10 cellular contexts compared by ENCODE assay signal in the genomic region with DNA sequence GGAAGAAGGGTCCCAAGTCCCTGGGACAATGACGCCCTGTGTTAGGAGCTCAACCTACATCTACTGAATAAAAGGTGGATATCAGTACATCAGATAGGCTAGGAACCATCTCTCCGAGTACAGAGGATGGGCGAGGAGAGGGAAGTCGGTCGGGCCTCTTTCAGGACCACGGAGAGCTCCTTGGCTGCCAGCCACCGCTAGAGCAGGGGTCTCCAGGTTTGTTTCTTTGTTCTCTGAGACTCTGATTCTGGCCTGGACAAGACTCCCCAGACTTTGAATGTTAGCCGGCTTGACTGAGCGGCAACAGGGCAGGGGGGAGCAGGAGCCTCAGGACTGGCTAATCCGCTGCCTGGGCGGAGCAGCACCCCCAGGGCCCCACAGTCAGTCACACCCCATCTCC.
A peak's percentile ranks its signal among the peaks of the same experiment; 100 is the strongest.
DNase-seq lines count a peak whose midpoint lies in the region; ATAC-seq and TF ChIP-seq lines count a peak whose summit lies in the region.
"Had no signal": no experiment of that assay in that cellular context is flagged by ENCODE, and none has a peak within 500 bp of the region (broad histone marks: within the 10 kb centered on the region; RNA-seq: fewer than 3 reads in every experiment).

No MANE protein-coding gene starts in this region.

- H3K4me1 ChIP-seq in Caco-2 (peaks cover 4% of the 10 kb centered on the region), GM23248 (ENCODE audit: insufficient read depth) (peaks cover 13% of the 10 kb centered on the region)
- peaks cover 13% of the 10 kb centered on the region for H3K4me1 ChIP-seq in effector memory CD4-positive, alpha-beta T cell (ENCODE audit: control insufficient read depth, insufficient read depth, low read length, poor library complexity, severe bottlenecking)

- 13 to 17% methylated on average over 11 of the region's 11 CpGs for WGBS in GM23248 (ENCODE audit: low coverage in 1 of 2, low lambda C conversion rate in 2 of 2, missing lambda C conversion rate in 2 of 2), 2 experiments

- H3K4me3 ChIP-seq in Caco-2 (ENCODE audit: low read depth, low read length) (no peak overlapping the region), GM23248 (no peak overlapping the region)
- H3K4me3 ChIP-seq in effector memory CD4-positive, alpha-beta T cell (ENCODE audit: insufficient read depth, low read depth, low read length, poor library complexity, severe bottlenecking): no peak overlapping the region

- H3K27me3 Mint-ChIP-seq in Caco-2 (ENCODE audit: insufficient read depth, unreplicated experiment): peaks cover 15% of the 10 kb centered on the region

- POLR2A ChIA-PET in Caco-2 (lab: Charles Lee): no interaction called here

- no peaks in the 10 kb centered on the region for H3K36me3 ChIP-seq in Caco-2 (ENCODE audit: control insufficient read depth, insufficient read depth, low read length)
- H3K36me3 ChIP-seq in GM23248 (ENCODE audit: low read depth): no peaks in the 10 kb centered on the region
- H3K36me3 ChIP-seq in effector memory CD4-positive, alpha-beta T cell (ENCODE audit: control insufficient read depth, insufficient read depth, low read length): no peaks in the 10 kb centered on the region

- no peak for TF ChIP-seq CTCF in Caco-2 (IDR thresholded peaks at IDR 0.05; ENCODE audit: insufficient read depth in 1 of 2, low read depth in 1 of 2, low read length in 1 of 2, severe bottlenecking in 1 of 2, unreplicated experiment in 1 of 2)

- no TSS peak for BruUV-seq in Caco-2 (replicated peaks; lab: Mats Ljungman, UMichigan)

- in situ Hi-C loops in GM23248 (cut with MboI): loop anchor here (10.0 kb wide), 2 partner anchors 484 to 704 kb away; no protein-coding TSS in a partner anchor

- H4K20me1 ChIP-seq in GM23248 (ENCODE audit: insufficient read depth): no peaks in the 10 kb centered on the region

- CTCF ChIA-PET in Caco-2 (lab: Charles Lee): interaction anchor here (0.6 kb wide), 1 partner anchor 87 kb away, joined by 4 read pairs; no protein-coding TSS in a partner anchor

- DNase-seq in Caco-2: peak; percentile 60 to 78
- DNase-seq in GM23248: peak; percentile 13
- DNase-seq in UCSD-AML1 (lab: John Stamatoyannopoulos, UW; ENCODE audit: unreplicated experiment): peak; percentile 35
- DNase-seq in kidney tubule cell (ENCODE audit: low spot score): peak; percentile 9
- DNase-seq in effector memory CD4-positive, alpha-beta T cell: no peak
- DNase-seq: activated gamma-delta T cell had no signal

- H3K27ac ChIP-seq in GM23248: no peak overlapping the region
- no peak overlapping the region for H3K27ac ChIP-seq in effector memory CD4-positive, alpha-beta T cell (ENCODE audit: insufficient read depth, low read length, poor library complexity, severe bottlenecking)

- no peak overlapping the region for H2AFZ ChIP-seq in GM23248

- no peak overlapping the region for H3K27ac Mint-ChIP-seq in Caco-2 (ENCODE audit: unreplicated experiment)
- H3K27ac Mint-ChIP-seq: stimulated activated naive CD8-positive, alpha-beta T cell treated with anti-CD3 and anti-CD28 coated beads, Interleukin-15, amount 100 ng/mL, for 72 hours had no signal

- H3K9ac ChIP-seq in GM23248: no peak overlapping the region

- no peak for ATAC-seq in HG02840 (IDR thresholded peaks at IDR 0.05; ENCODE audit: low FRiP score, unreplicated experiment)
- ATAC-seq in GM18907 (IDR thresholded peaks at IDR 0.05; ENCODE audit: unreplicated experiment): no peak
- no peak for ATAC-seq in GM19397 (IDR thresholded peaks at IDR 0.05; ENCODE audit: unreplicated experiment)
- ATAC-seq: stimulated activated naive CD8-positive, alpha-beta T cell treated with anti-CD3 and anti-CD28 coated beads, Interleukin-15, amount 100 ng/mL, for 72 hours had no signal

- H3K9me3 Mint-ChIP-seq in Caco-2 (ENCODE audit: unreplicated experiment): no peaks in the 10 kb centered on the region
- H3K9me3 Mint-ChIP-seq: stimulated activated naive CD8-positive, alpha-beta T cell treated with anti-CD3 and anti-CD28 coated beads, Interleukin-15, amount 100 ng/mL, for 72 hours had no signal

- no peak overlapping the region for H3K4me3 Mint-ChIP-seq in Caco-2 (ENCODE audit: unreplicated experiment)
- H3K4me3 Mint-ChIP-seq: stimulated activated naive CD8-positive, alpha-beta T cell treated with anti-CD3 and anti-CD28 coated beads, Interleukin-15, amount 100 ng/mL, for 72 hours had no signal

- peaks cover 6% of the 10 kb centered on the region; the same call in 1 of the 2 replicates for H3F3A ChIP-seq in GM23248 (ENCODE audit: insufficient read depth)

- no peaks in the 10 kb centered on the region; the same call in none of the 2 replicates for H3K27me3 ChIP-seq in Caco-2 (replicated peaks; ENCODE audit: control insufficient read depth, insufficient read depth, low read length)
- peaks cover 8% of the 10 kb centered on the region; the same call in 1 of the 2 replicates for H3K27me3 ChIP-seq in GM23248 (replicated peaks; ENCODE audit: insufficient read depth)
- peaks cover 36% of the 10 kb centered on the region for H3K27me3 ChIP-seq in effector memory CD4-positive, alpha-beta T cell (replicated peaks; ENCODE audit: control insufficient read depth, insufficient read depth, low read length, poor library complexity, severe bottlenecking)

- intact Hi-C loops in Caco-2 (cut with micrococcal nuclease; ENCODE audit: unreplicated experiment): loop anchor here (10.0 kb wide), 3 partner anchors 86 to 784 kb away; no protein-coding TSS in a partner anchor

- no peaks in the 10 kb centered on the region for H3K9me3 ChIP-seq in Caco-2
- H3K9me3 ChIP-seq in GM23248 (ENCODE audit: low read depth): no peaks in the 10 kb centered on the region
- H3K9me3 ChIP-seq in effector memory CD4-positive, alpha-beta T cell (ENCODE audit: control insufficient read depth, low read length): no peaks in the 10 kb centered on the region

- no peak overlapping the region for H3K4me2 ChIP-seq in GM23248 (ENCODE audit: unreplicated experiment)

- H3K36me3 Mint-ChIP-seq in Caco-2 (ENCODE audit: insufficient read depth, unreplicated experiment): no peaks in the 10 kb centered on the region

- no peaks in the 10 kb centered on the region for H3K4me1 Mint-ChIP-seq in Caco-2 (ENCODE audit: low read depth, unreplicated experiment)

- no peaks in the 10 kb centered on the region for H3K79me2 ChIP-seq in GM23248 (ENCODE audit: insufficient read depth)

- H3K9me2 ChIP-seq in GM23248 (ENCODE audit: insufficient read depth): no peaks in the 10 kb centered on the region

Comparison
In these comparisons a context has a peak if more than half of its experiments do, and no peak if none do; other contexts are left out.
1. DNase-seq: peak in Caco-2 (2 of 2), GM23248 (single experiment), UCSD-AML1 (single experiment) and kidney tubule cell (single experiment); none in effector memory CD4-positive, alpha-beta T cell (0 of 3).